In the genomic region with DNA sequence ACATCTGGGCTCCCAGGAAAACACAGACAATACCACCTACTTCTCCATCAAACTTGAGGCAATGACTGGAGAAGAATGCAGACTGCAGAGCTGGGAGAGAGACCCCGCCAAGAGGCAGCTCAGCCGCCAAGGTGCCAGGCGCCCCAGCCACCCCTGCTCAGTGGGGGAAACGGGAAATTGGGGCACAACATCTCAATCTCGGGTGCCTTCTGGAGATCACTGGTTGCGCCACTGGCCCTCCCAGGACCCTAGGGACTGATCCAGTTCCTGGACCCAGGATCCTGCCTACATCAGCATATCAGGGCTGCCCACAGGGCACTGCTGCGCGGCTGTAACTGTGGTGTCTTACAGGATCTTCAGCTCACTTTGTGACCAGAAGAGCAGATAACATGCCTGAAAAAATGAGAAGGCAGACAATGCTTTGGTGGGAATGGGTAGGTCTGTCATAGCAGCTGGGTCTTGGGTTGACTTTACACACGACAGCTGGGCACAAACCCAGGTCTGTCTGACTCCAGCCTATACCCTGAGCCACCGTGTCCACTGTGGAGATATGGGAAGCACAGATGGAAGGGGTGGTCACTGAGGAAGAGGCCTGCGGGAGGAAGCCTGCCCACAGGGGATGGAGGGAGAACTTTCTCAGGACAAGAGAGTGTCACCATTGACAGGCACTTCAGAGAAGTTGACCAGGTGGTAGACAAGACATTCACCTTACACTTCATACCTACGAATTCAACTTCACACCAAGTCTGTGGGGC, we compare ENCODE assay signal across 20 cellular contexts.
"Had no signal": no experiment of that assay in that cellular context is flagged by ENCODE, and none has a peak within 500 bp of the region (broad histone marks: within the 10 kb centered on the region; RNA-seq: fewer than 3 reads in every experiment).

No MANE protein-coding gene starts in this region.

- H3K4me1 ChIP-seq: esophagus muscularis mucosa, gastrocnemius medialis, left ventricle myocardium inferior, testis, tibial nerve had no signal

- H3K4me3 ChIP-seq: esophagus muscularis mucosa, gastrocnemius medialis, left ventricle myocardium inferior, lung, ovary, testis, tibial nerve had no signal

- H3K4me3 Mint-ChIP-seq: effector memory CD8-positive, alpha-beta T cell; naive thymus-derived CD8-positive, alpha-beta T cell; stimulated activated naive B cell treated with anti-CD40 and anti-IgM and Interleukin-4, amounts not matched to agents 10 μg/mL and 1 μg/mL and 100 μg/mL, for 72 hours; stimulated activated naive CD8-positive, alpha-beta T cell treated with anti-CD3 and anti-CD28 coated beads, Interleukin-15, amount 100 ng/mL, for 72 hours had no signal

- H3K36me3 ChIP-seq: gastrocnemius medialis, ovary had no signal

- H3K27me3 Mint-ChIP-seq: effector memory CD8-positive, alpha-beta T cell; naive thymus-derived CD8-positive, alpha-beta T cell; progenitor cell of endocrine pancreas; stimulated activated naive B cell treated with anti-CD40 and anti-IgM and Interleukin-4, amounts not matched to agents 10 μg/mL and 1 μg/mL and 100 μg/mL, for 72 hours; stimulated activated naive CD8-positive, alpha-beta T cell treated with anti-CD3 and anti-CD28 coated beads, Interleukin-15, amount 100 ng/mL, for 72 hours had no signal

- H3K9me3 Mint-ChIP-seq: effector memory CD8-positive, alpha-beta T cell; immature natural killer cell; naive thymus-derived CD8-positive, alpha-beta T cell; stimulated activated naive B cell treated with anti-CD40 and anti-IgM and Interleukin-4, amounts not matched to agents 10 μg/mL and 1 μg/mL and 100 μg/mL, for 72 hours; stimulated activated naive CD8-positive, alpha-beta T cell treated with anti-CD3 and anti-CD28 coated beads, Interleukin-15, amount 100 ng/mL, for 72 hours had no signal

- H3K27ac ChIP-seq: epithelial cell of prostate, esophagus muscularis mucosa, gastrocnemius medialis, left ventricle myocardium inferior, ovary, testis, tibial nerve had no signal

- H3K9me3 ChIP-seq: esophagus muscularis mucosa, gastrocnemius medialis, left ventricle myocardium inferior, ovary, testis, tibial nerve had no signal

- H3K27me3 ChIP-seq: esophagus muscularis mucosa, gastrocnemius medialis, ovary, testis, tibial nerve had no signal

- FAIRE-seq: keratinocyte, small intestine had no signal

- DNase-seq: effector memory CD8-positive, alpha-beta T cell; gastrocnemius medialis; immature natural killer cell; left cardiac atrium; left ventricle myocardium inferior; mesenchymal stem cell; naive thymus-derived CD8-positive, alpha-beta T cell; ovary; right cardiac atrium; small intestine; stimulated activated CD4-positive, alpha-beta T cell treated with anti-CD3 and anti-CD28 coated beads, Interleukin-4, amount 100 ng/mL, for 24 hours; stimulated activated naive B cell treated with anti-CD40 and anti-IgM and Interleukin-4, amounts not matched to agents 10 μg/mL and 1 μg/mL and 100 μg/mL, for 72 hours; stimulated activated naive CD8-positive, alpha-beta T cell treated with anti-CD3 and anti-CD28 coated beads, Interleukin-15, amount 100 ng/mL, for 72 hours; testis had no signal

- H3K27ac Mint-ChIP-seq: effector memory CD8-positive, alpha-beta T cell; immature natural killer cell; naive thymus-derived CD8-positive, alpha-beta T cell; stimulated activated naive B cell treated with anti-CD40 and anti-IgM and Interleukin-4, amounts not matched to agents 10 μg/mL and 1 μg/mL and 100 μg/mL, for 72 hours had no signal
